1 cellular context compared by ENCODE assay signal in genomic region chr18:58221060-58221725, GRCh38.
TF ChIP-seq lines count a peak whose summit lies in the region.

No MANE protein-coding gene starts in this region.

TF ChIP-seq in K562, 482 proteins besides CTCF, POLR2A, EP300 and RAD21 (continued from another document and continues in another):
- no peak for TF ChIP-seq MGA (IDR thresholded peaks at IDR 0.05)
- TF ChIP-seq SP2 (IDR thresholded peaks at IDR 0.05; ENCODE audit: extremely low read depth, low read depth, low read length, poor library complexity, severe bottlenecking) = no peak
- TF ChIP-seq FOS (IDR thresholded peaks at IDR 0.05; ENCODE audit: extremely low read depth, insufficient read length) = no peak
- TF ChIP-seq TBP (optimal IDR thresholded peaks at IDR 0.05; ENCODE audit: low read depth, low read length) = peak; percentile 84
- no peak for TF ChIP-seq KLF13 (tag; IDR thresholded peaks at IDR 0.05; ENCODE audit: borderline replicate concordance, low read depth)
- TF ChIP-seq PTTG1 (tag; IDR thresholded peaks at IDR 0.05; ENCODE audit: low read depth) = no peak
- no peak for TF ChIP-seq BHLHE40 (IDR thresholded peaks at IDR 0.05; ENCODE audit: low read length)
- no peak for TF ChIP-seq TOE1 (IDR thresholded peaks at IDR 0.05; ENCODE audit: borderline replicate concordance)
- TF ChIP-seq TOE1 (CRISPR knock-in tag; IDR thresholded peaks at IDR 0.05; ENCODE audit: borderline replicate concordance, low read depth) = no peak
- TF ChIP-seq CREB3L1 (IDR thresholded peaks at IDR 0.05; ENCODE audit: borderline replicate concordance, low read depth) = no peak
- TF ChIP-seq ZNF609 (CRISPR knock-in tag; IDR thresholded peaks at IDR 0.05; ENCODE audit: borderline replicate concordance) = no peak
- no peak for TF ChIP-seq HNRNPK (IDR thresholded peaks at IDR 0.05; ENCODE audit: low read depth, low read length, poor library complexity, severe bottlenecking)
- peak; percentile 22; the same call in 1 of the 2 replicates for TF ChIP-seq ESRRA (IDR thresholded peaks at IDR 0.05; ENCODE audit: borderline replicate concordance, low read depth)
- no peak for TF ChIP-seq CCAR2 (IDR thresholded peaks at IDR 0.05; ENCODE audit: low read depth, low read length)
- no peak for TF ChIP-seq E2F6 (IDR thresholded peaks at IDR 0.05; ENCODE audit: borderline replicate concordance in 1 of 2, extremely low read depth in 1 of 2, insufficient read depth in 1 of 2, insufficient read length in 1 of 2, low read depth in 1 of 2, low read length in 1 of 2, poor library complexity in 1 of 2, severe bottlenecking in 1 of 2)
- no peak for TF ChIP-seq ZNF589 (CRISPR knock-in tag; IDR thresholded peaks at IDR 0.05; ENCODE audit: low read depth)
- TF ChIP-seq ASH1L (IDR thresholded peaks at IDR 0.05; ENCODE audit: borderline replicate concordance, low read depth, partially characterized antibody) = no peak
- no peak for TF ChIP-seq ZNF444 (CRISPR knock-in tag; IDR thresholded peaks at IDR 0.05)
- TF ChIP-seq TAF7 (tag; IDR thresholded peaks at IDR 0.05) = no peak
- no peak for TF ChIP-seq ZNF707 (CRISPR knock-in tag; conservative IDR thresholded peaks at IDR 0.05)
- TF ChIP-seq FOXK2 (conservative IDR thresholded peaks at IDR 0.05 in 1 of 2, IDR thresholded peaks at IDR 0.05 in 1 of 2; ENCODE audit: low read depth in 2 of 2) = peak; percentile 17 to 40; a peak in 2 of 4 replicates
- TF ChIP-seq PCBP1 (IDR thresholded peaks at IDR 0.05; ENCODE audit: low read depth, low read length, poor library complexity, severe bottlenecking) = no peak
- TF ChIP-seq ZBTB33 (CRISPR knock-in tag; IDR thresholded peaks at IDR 0.05) = no peak
- no peak for TF ChIP-seq ZNF23 (CRISPR knock-in tag; IDR thresholded peaks at IDR 0.05)
- no peak for TF ChIP-seq ILF3 (IDR thresholded peaks at IDR 0.05; ENCODE audit: borderline replicate concordance)
- no peak for TF ChIP-seq ZNF174 (CRISPR knock-in tag; IDR thresholded peaks at IDR 0.05)
- TF ChIP-seq ZNF311 (CRISPR knock-in tag; IDR thresholded peaks at IDR 0.05) = no peak
- no peak for TF ChIP-seq ZNF134 (CRISPR knock-in tag; conservative IDR thresholded peaks at IDR 0.05)
- no peak for TF ChIP-seq COPS2 (conservative IDR thresholded peaks at IDR 0.05)
- TF ChIP-seq POLR3A (IDR thresholded peaks at IDR 0.05; ENCODE audit: borderline replicate concordance, extremely low read depth, insufficient read depth, insufficient read length) = no peak
- no peak for TF ChIP-seq GABPB2 (CRISPR knock-in tag; conservative IDR thresholded peaks at IDR 0.05)
- TF ChIP-seq ZNF778 (CRISPR knock-in tag; IDR thresholded peaks at IDR 0.05) = no peak
- TF ChIP-seq ZNF398 (CRISPR knock-in tag; IDR thresholded peaks at IDR 0.05) = no peak
- peak; percentile 96 for TF ChIP-seq ATF3 (IDR thresholded peaks at IDR 0.05)
- peak; percentile 73; the same call in 1 of the 2 replicates for TF ChIP-seq ATF3 (CRISPR knock-in tag; conservative IDR thresholded peaks at IDR 0.05)
- TF ChIP-seq MYNN (IDR thresholded peaks at IDR 0.05) = no peak
- no peak for TF ChIP-seq MYNN (CRISPR knock-in tag; IDR thresholded peaks at IDR 0.05)
